In the genomic region with DNA sequence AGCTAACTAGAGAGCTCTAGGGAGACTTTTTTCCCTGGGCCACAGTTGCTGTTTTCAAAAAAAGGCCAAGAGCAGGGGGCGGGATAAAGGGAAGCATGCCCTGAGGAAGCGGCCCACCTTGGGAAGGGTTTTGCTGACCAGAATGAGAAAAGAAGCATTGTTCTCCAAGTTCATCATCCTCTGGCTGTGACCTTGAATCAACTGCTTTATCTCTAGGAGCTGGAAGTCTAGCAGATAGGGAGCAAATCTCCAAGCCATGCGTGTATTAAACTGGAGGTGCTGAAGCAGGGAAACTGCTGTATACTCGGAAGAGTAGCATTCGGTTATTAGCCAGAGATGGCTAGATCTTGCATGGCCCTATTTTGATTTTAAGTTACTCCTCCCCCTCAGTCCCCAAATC, we compare ENCODE assay signal across 18 cellular contexts.
DNase-seq lines count a peak whose midpoint lies in the region; ATAC-seq and TF ChIP-seq lines count a peak whose summit lies in the region.
"Had no signal": no experiment of that assay in that cellular context is flagged by ENCODE, and none has a peak within 500 bp of the region (broad histone marks: within the 10 kb centered on the region; RNA-seq: fewer than 3 reads in every experiment).

No MANE protein-coding gene starts in this region.

- peaks cover 68% of the 10 kb centered on the region for H3K79me2 ChIP-seq in ACC112 (ENCODE audit: control insufficient read depth, insufficient read depth, low read length, unreplicated experiment)

- H3K9me3 Mint-ChIP-seq in HFFc6 (no peaks in the 10 kb centered on the region), endothelial cell (ENCODE audit: unreplicated experiment) (no peaks in the 10 kb centered on the region), osteocyte (ENCODE audit: unreplicated experiment) (no peaks in the 10 kb centered on the region)
- H3K9me3 Mint-ChIP-seq: activated naive CD4-positive, alpha-beta T cell treated with anti-CD3 and anti-CD28 coated beads, Interleukin-2, amount 50 U/mL, for 72 hours had no signal

- H3K4me1 ChIP-seq in ACC112 (ENCODE audit: control insufficient read depth, insufficient read depth, low read length, unreplicated experiment) = peaks cover 52% of the 10 kb centered on the region

- H3K36me3 Mint-ChIP-seq in HFFc6 (ENCODE audit: low read depth) (peaks cover 34% of the 10 kb centered on the region), endothelial cell (ENCODE audit: low read depth, unreplicated experiment) (peaks cover 29% of the 10 kb centered on the region), osteocyte (ENCODE audit: unreplicated experiment) (peaks cover 1% of the 10 kb centered on the region)
- H3K36me3 Mint-ChIP-seq: activated naive CD4-positive, alpha-beta T cell treated with anti-CD3 and anti-CD28 coated beads, Interleukin-2, amount 50 U/mL, for 72 hours had no signal

- peaks cover 75% of the 10 kb centered on the region for H3K4me1 Mint-ChIP-seq in HFFc6 (ENCODE audit: low read depth)
- peaks cover 71% of the 10 kb centered on the region for H3K4me1 Mint-ChIP-seq in endothelial cell (ENCODE audit: unreplicated experiment)
- H3K4me1 Mint-ChIP-seq in osteocyte (ENCODE audit: unreplicated experiment) = peaks cover 63% of the 10 kb centered on the region

- H3K27ac Mint-ChIP-seq in HFFc6 = peak overlapping the region; percentile 81
- H3K27ac Mint-ChIP-seq in endothelial cell (ENCODE audit: unreplicated experiment) = peak overlapping the region; percentile 91
- peak overlapping the region; percentile 76 for H3K27ac Mint-ChIP-seq in osteocyte (ENCODE audit: unreplicated experiment)
- H3K27ac Mint-ChIP-seq: activated CD8-positive, alpha-beta memory T cell treated with anti-CD3 and anti-CD28 coated beads, Interleukin-2, amount 10 ng/mL, durations not matched to agents 7 days and 5 days had no signal

- DNase-seq in HFFc6 (no peak), endothelial cell (ENCODE audit: low spot score) (no peak), osteocyte (ENCODE audit: extremely low spot score, unreplicated experiment) (no peak), NCI-H1092 (lab: John Stamatoyannopoulos, UW) (no peak), NAMALWA (ENCODE audit: low spot score) (no peak)
- DNase-seq: activated CD8-positive, alpha-beta memory T cell treated with anti-CD3 and anti-CD28 coated beads, Interleukin-2, amount 10 ng/mL, durations not matched to agents 7 days and 5 days; central memory CD4-positive, alpha-beta T cell; DMS153; hypothalamus; NCI-H1105 treated with DMSO at 0.1 percent for 48 hours; NCI-H446; stimulated activated CD4-positive, alpha-beta T cell treated with anti-CD3 and anti-CD28 coated beads, Interleukin-4, amount 100 ng/mL, for 24 hours had no signal

- ATAC-seq in SK-N-SH treated with all-trans-retinoic acid at 6 μM for 48 hours (no peak), HG02678 (IDR thresholded peaks at IDR 0.05; ENCODE audit: unreplicated experiment) (no peak)
- ATAC-seq: activated CD8-positive, alpha-beta memory T cell treated with anti-CD3 and anti-CD28 coated beads, Interleukin-2, amount 10 ng/mL, durations not matched to agents 7 days and 5 days; activated naive CD4-positive, alpha-beta T cell treated with anti-CD3 and anti-CD28 coated beads, Interleukin-2, amount 50 U/mL, for 72 hours; sciatic nerve had no signal

- peak overlapping the region; percentile 99; the same call in 1 of the 2 replicates for H3K27ac ChIP-seq in ACC112 (ENCODE audit: low read depth, low read length)
- H3K27ac ChIP-seq: VCaP had no signal

- peaks cover 11% of the 10 kb centered on the region for H3K27me3 Mint-ChIP-seq in HFFc6 (ENCODE audit: insufficient read depth)
- H3K27me3 Mint-ChIP-seq in endothelial cell (ENCODE audit: unreplicated experiment) = peaks cover 7% of the 10 kb centered on the region
- no peaks in the 10 kb centered on the region for H3K27me3 Mint-ChIP-seq in osteocyte (ENCODE audit: unreplicated experiment)
- H3K27me3 Mint-ChIP-seq: activated CD8-positive, alpha-beta memory T cell treated with anti-CD3 and anti-CD28 coated beads, Interleukin-2, amount 10 ng/mL, durations not matched to agents 7 days and 5 days had no signal

- H3K4me3 ChIP-seq in ACC112 (ENCODE audit: low read depth, low read length) = no peak overlapping the region

- TF ChIP-seq CTCF in HFFc6 (IDR thresholded peaks at IDR 0.05) = no peak
- no peak for TF ChIP-seq CTCF in endothelial cell (IDR thresholded peaks at IDR 0.05; ENCODE audit: unreplicated experiment)
- no peak for TF ChIP-seq CTCF in osteocyte (IDR thresholded peaks at IDR 0.05)

- H3K4me3 Mint-ChIP-seq in HFFc6 (peak overlapping the region; percentile 34; the same call in 1 of the 2 replicates), endothelial cell (ENCODE audit: unreplicated experiment) (no peak overlapping the region), osteocyte (ENCODE audit: unreplicated experiment) (no peak overlapping the region)
- H3K4me3 Mint-ChIP-seq: activated CD8-positive, alpha-beta memory T cell treated with anti-CD3 and anti-CD28 coated beads, Interleukin-2, amount 10 ng/mL, durations not matched to agents 7 days and 5 days had no signal

- no peak overlapping the region for H2AFZ ChIP-seq in ACC112 (ENCODE audit: low read length, unreplicated experiment)

- H3K36me3 ChIP-seq in ACC112 (ENCODE audit: insufficient read depth, low read length) = peaks cover 1% of the 10 kb centered on the region; the same call in 1 of the 2 replicates

- no peaks in the 10 kb centered on the region for H3K27me3 ChIP-seq in ACC112 (ENCODE audit: insufficient read depth, low read length)

TF ChIP-seq in SK-N-SH treated with all-trans-retinoic acid at 6 μM for 48 hours, 23 proteins besides CTCF, POLR2A, EP300 and RAD21:
- TF ChIP-seq OSR1 (CRISPR knock-in tag; IDR thresholded peaks at IDR 0.05) (no peak), TOX (CRISPR knock-in tag; IDR thresholded peaks at IDR 0.05; ENCODE audit: borderline replicate concordance) (no peak), ARNTL (CRISPR knock-in tag; IDR thresholded peaks at IDR 0.05; ENCODE audit: borderline replicate concordance, low read depth) (no peak), ZFP30 (CRISPR knock-in tag; IDR thresholded peaks at IDR 0.05) (no peak), ESRRG (CRISPR knock-in tag; IDR thresholded peaks at IDR 0.05) (no peak)
- TF ChIP-seq, protein P1, sequence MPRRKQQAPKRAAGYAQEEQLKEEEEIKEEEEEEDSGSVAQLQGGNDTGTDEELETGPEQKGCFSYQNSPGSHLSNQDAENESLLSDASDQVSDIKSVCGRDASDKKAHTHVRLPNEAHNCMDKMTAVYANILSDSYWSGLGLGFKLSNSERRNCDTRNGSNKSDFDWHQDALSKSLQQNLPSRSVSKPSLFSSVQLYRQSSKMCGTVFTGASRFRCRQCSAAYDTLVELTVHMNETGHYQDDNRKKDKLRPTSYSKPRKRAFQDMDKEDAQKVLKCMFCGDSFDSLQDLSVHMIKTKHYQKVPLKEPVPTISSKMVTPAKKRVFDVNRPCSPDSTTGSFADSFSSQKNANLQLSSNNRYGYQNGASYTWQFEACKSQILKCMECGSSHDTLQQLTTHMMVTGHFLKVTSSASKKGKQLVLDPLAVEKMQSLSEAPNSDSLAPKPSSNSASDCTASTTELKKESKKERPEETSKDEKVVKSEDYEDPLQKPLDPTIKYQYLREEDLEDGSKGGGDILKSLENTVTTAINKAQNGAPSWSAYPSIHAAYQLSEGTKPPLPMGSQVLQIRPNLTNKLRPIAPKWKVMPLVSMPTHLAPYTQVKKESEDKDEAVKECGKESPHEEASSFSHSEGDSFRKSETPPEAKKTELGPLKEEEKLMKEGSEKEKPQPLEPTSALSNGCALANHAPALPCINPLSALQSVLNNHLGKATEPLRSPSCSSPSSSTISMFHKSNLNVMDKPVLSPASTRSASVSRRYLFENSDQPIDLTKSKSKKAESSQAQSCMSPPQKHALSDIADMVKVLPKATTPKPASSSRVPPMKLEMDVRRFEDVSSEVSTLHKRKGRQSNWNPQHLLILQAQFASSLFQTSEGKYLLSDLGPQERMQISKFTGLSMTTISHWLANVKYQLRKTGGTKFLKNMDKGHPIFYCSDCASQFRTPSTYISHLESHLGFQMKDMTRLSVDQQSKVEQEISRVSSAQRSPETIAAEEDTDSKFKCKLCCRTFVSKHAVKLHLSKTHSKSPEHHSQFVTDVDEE (CRISPR knock-in tag; IDR thresholded peaks at IDR 0.05) = no peak
- TF ChIP-seq, protein P2, sequence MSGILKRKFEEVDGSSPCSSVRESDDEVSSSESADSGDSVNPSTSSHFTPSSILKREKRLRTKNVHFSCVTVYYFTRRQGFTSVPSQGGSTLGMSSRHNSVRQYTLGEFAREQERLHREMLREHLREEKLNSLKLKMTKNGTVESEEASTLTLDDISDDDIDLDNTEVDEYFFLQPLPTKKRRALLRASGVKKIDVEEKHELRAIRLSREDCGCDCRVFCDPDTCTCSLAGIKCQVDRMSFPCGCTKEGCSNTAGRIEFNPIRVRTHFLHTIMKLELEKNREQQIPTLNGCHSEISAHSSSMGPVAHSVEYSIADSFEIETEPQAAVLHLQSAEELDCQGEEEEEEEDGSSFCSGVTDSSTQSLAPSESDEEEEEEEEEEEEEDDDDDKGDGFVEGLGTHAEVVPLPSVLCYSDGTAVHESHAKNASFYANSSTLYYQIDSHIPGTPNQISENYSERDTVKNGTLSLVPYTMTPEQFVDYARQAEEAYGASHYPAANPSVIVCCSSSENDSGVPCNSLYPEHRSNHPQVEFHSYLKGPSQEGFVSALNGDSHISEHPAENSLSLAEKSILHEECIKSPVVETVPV (CRISPR knock-in tag; IDR thresholded peaks at IDR 0.05) = no peak
